Comparison of ENCODE assay signal across 7 cellular contexts in the genomic region with DNA sequence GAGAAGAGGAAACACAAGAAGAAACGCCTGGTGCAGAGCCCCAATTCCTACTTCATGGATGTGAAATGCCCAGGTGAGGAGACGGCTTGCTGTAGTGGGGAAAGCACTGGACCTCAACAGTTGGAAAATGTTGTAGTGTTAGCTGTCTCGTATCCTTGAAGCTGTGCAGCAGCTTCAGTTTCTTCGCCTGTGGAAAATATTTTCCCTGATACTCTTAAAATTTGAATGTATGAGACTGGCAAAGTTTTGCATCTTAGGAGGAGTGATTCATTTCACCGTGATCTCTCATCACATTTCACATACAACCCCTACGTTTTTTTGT. TPM values are rescaled to one million over a fixed set of nuclear protein-coding genes. Genes with fewer than 3 reads are reported as not detected.
DNase-seq lines count a peak whose midpoint lies in the region; ATAC-seq, FAIRE-seq and TF ChIP-seq lines count a peak whose summit lies in the region.

No MANE protein-coding gene starts in this region.

- peaks cover 0 to 2% (median 0%) of the 10 kb centered on the region in 3 donors for H3K9me3 Mint-ChIP-seq in IgD-negative memory B cell

- WGBS in adipose tissue, 3 donors: 3 to 5% (median 4%) methylated on average over 6 of the region's 6 CpGs

- TF ChIP-seq CTCF in keratinocyte (optimal IDR thresholded peaks at IDR 0.05 in 1 of 3, IDR thresholded peaks at IDR 0.05 in 1 of 3, conservative IDR thresholded peaks at IDR 0.05 in 1 of 3; ENCODE audit: extremely low read depth in 1 of 3, insufficient read depth in 2 of 3, low read length in 3 of 3): no peak

- H3K4me3 Mint-ChIP-seq in IgD-negative memory B cell: peak overlapping the region; percentile 84 to 99 (median 98)

- peaks cover 21% of the 10 kb centered on the region for H3K79me2 ChIP-seq in keratinocyte (ENCODE audit: control insufficient read depth, insufficient read depth, low read length)

- peaks cover 29 to 32% (median 29%) of the 10 kb centered on the region in 3 donors for H3K4me1 Mint-ChIP-seq in IgD-negative memory B cell

- H3K9me3 ChIP-seq in keratinocyte (ENCODE audit: control insufficient read depth, low read depth, low read length): no peaks in the 10 kb centered on the region
- H3K9me3 ChIP-seq in stomach smooth muscle (ENCODE audit: control insufficient read depth in 2 of 2, low read length in 2 of 2): no peaks in the 10 kb centered on the region

- H3K27ac ChIP-seq in adipose tissue (ENCODE audit: low read depth, low read length) (peak overlapping the region; percentile 83), keratinocyte (ENCODE audit: control insufficient read depth, insufficient read depth, low read length) (peak overlapping the region; percentile 96), stomach smooth muscle (ENCODE audit: low read length) (peak overlapping the region; percentile 96)

- H3K4me3 ChIP-seq in keratinocyte (ENCODE audit: control insufficient read depth in 2 of 3, extremely low read depth in 1 of 3, insufficient read depth in 2 of 3, low read depth in 1 of 3, low read length in 3 of 3) (peak overlapping the region; percentile 90 to 99 (median 98)), stomach smooth muscle (ENCODE audit: low read length in 2 of 2) (peak overlapping the region; percentile 67 to 99)

- no peak for FAIRE-seq in keratinocyte (lab: Jason Lieb, UNC)

- dilution Hi-C loops in keratinocyte (cut with MboI; ENCODE audit: extremely low pct_ligation_motif_present, low sequenced_read_pairs): no loop called here

- no peaks in the 10 kb centered on the region for H4K20me1 ChIP-seq in keratinocyte (ENCODE audit: control insufficient read depth, extremely low read depth, insufficient read depth, low read length)

- no peaks in the 10 kb centered on the region for H3K27me3 Mint-ChIP-seq in IgD-negative memory B cell

- H3K27me3 ChIP-seq in keratinocyte (ENCODE audit: control insufficient read depth, extremely low read depth, insufficient read depth, low read length) (no peaks in the 10 kb centered on the region), stomach smooth muscle (ENCODE audit: control insufficient read depth in 1 of 2, insufficient read depth in 2 of 2, low read length in 2 of 2) (no peaks in the 10 kb centered on the region)

- peak overlapping the region; percentile 98 for H3K4me2 ChIP-seq in keratinocyte (ENCODE audit: control insufficient read depth, extremely low read depth, insufficient read depth, low read depth, low read length)

- H3K9ac ChIP-seq in keratinocyte (ENCODE audit: control insufficient read depth, extremely low read depth, insufficient read depth, low read length) (peak overlapping the region; percentile 98), stomach smooth muscle (ENCODE audit: low read length in 2 of 2) (peak overlapping the region; percentile 87 to 98)

- peaks cover 7% of the 10 kb centered on the region for H3K36me3 Mint-ChIP-seq in IgD-negative memory B cell

- peaks cover 9 to 22% of the 10 kb centered on the region in 2 experiments for H3K36me3 ChIP-seq in keratinocyte (ENCODE audit: control insufficient read depth in 2 of 2, extremely low read depth in 1 of 2, insufficient read depth in 2 of 2, low read length in 2 of 2)
- H3K36me3 ChIP-seq in stomach smooth muscle (ENCODE audit: control insufficient read depth in 2 of 2, insufficient read depth in 2 of 2, low read length in 2 of 2): peaks cover 12 to 18% of the 10 kb centered on the region in 2 donors

- peak overlapping the region; percentile 85 to 100 (median 99) for H3K27ac Mint-ChIP-seq in IgD-negative memory B cell

- ATAC-seq in GM21576 (IDR thresholded peaks at IDR 0.05; ENCODE audit: unreplicated experiment): no peak
- ATAC-seq in HG02642 (IDR thresholded peaks at IDR 0.05; ENCODE audit: poor library complexity, unreplicated experiment): no peak

- H3K9me1 ChIP-seq in keratinocyte (ENCODE audit: control insufficient read depth, extremely low read depth, insufficient read depth, low read length): no peaks in the 10 kb centered on the region

- H3K4me1 ChIP-seq in keratinocyte (ENCODE audit: control insufficient read depth, extremely low read depth, insufficient read depth, low read length) (peaks cover 22% of the 10 kb centered on the region), stomach smooth muscle (ENCODE audit: control insufficient read depth, insufficient read depth, low read length) (peaks cover 25% of the 10 kb centered on the region)

- DNase-seq in keratinocyte (ENCODE audit: low read depth, low spot score) (no peak), NCI-H128 (lab: John Stamatoyannopoulos, UW; ENCODE audit: unreplicated experiment) (no peak)

- H2AFZ ChIP-seq in keratinocyte (ENCODE audit: control insufficient read depth, low read length): no peak overlapping the region

RNA-seq across cellular contexts. Expression of gene RPS27, which starts 0.6 kb away (rescaled TPM):
- polyA plus RNA-seq in IgD-negative memory B cell (22,392 TPM), adipose tissue (over 10,000 TPM in 2 of 3 donors, 1,000 to 10,000 TPM in 1; 8,955 to 19,190 (median 11,429) TPM), keratinocyte (3,237 to 6,680 TPM (median 5,112 TPM) in 3 replicates)
- 531 TPM for polyA plus RNA-seq in keratinocyte (2011; ENCODE audit: low read depth)
- polyA plus RNA-seq in keratinocyte (2011; cell fraction: cytosol; rRNA removed): 5,198 and 6,916 TPM in 2 replicates
- 995 and 1,226 TPM in 2 replicates for polyA plus RNA-seq in keratinocyte (2011; cell fraction: nucleus; rRNA removed)
- polyA plus RNA-seq in keratinocyte (2012; ENCODE audit: low replicate concordance): 4,087 and 7,239 TPM in 2 replicates
- 533 to 882 TPM (median 763 TPM) in 3 replicates for polyA minus RNA-seq in keratinocyte
- polyA minus RNA-seq in keratinocyte (2011; cell fraction: cytosol; rRNA and poly(A)+ RNA removed): 507 TPM
- 210 and 220 TPM in 2 replicates for polyA minus RNA-seq in keratinocyte (2011; cell fraction: nucleus; rRNA and poly(A)+ RNA removed)

RNA-seq across cellular contexts. Expression of gene RAB13, which starts 5.0 kb away (rescaled TPM):
- polyA plus RNA-seq in IgD-negative memory B cell (not detected), adipose tissue (100 to 1,000 TPM in 2 of 3 donors, 10 to 100 TPM in 1; 68.2 to 759 (median 165) TPM), keratinocyte (38.3 to 87.1 TPM (median 69.8 TPM) in 3 replicates)
- polyA plus RNA-seq in keratinocyte (2011; ENCODE audit: low read depth): 75.1 TPM
- polyA plus RNA-seq in keratinocyte (2011; cell fraction: cytosol; rRNA removed): 93.3 and 125 TPM in 2 replicates
- 38.7 and 47.1 TPM in 2 replicates for polyA plus RNA-seq in keratinocyte (2011; cell fraction: nucleus; rRNA removed)
- polyA plus RNA-seq in keratinocyte (2012; ENCODE audit: low replicate concordance): 94.4 and 138 TPM in 2 replicates
- polyA minus RNA-seq in keratinocyte: 15.9 to 43.3 TPM (median 29.1 TPM) in 3 replicates
- polyA minus RNA-seq in keratinocyte (2011; cell fraction: cytosol; rRNA and poly(A)+ RNA removed): 37.4 TPM
- polyA minus RNA-seq in keratinocyte (2011; cell fraction: nucleus; rRNA and poly(A)+ RNA removed): 7.5 and 14.7 TPM in 2 replicates

RNA-seq across cellular contexts. Expression of gene JTB, which starts 13.6 kb away (rescaled TPM):
- 344 TPM for polyA plus RNA-seq in IgD-negative memory B cell
- polyA plus RNA-seq in adipose tissue: 100 to 1,000 TPM; 159 to 196 (median 178) TPM
- 71.7 to 86.8 TPM (median 83.4 TPM) in 3 replicates for polyA plus RNA-seq in keratinocyte
- 52.8 TPM for polyA plus RNA-seq in keratinocyte (2011; ENCODE audit: low read depth)
- 98.1 and 102 TPM in 2 replicates for polyA plus RNA-seq in keratinocyte (2011; cell fraction: cytosol; rRNA removed)
- 35.9 and 40.4 TPM in 2 replicates for polyA plus RNA-seq in keratinocyte (2011; cell fraction: nucleus; rRNA removed)
- polyA plus RNA-seq in keratinocyte (2012; ENCODE audit: low replicate concordance): 65.4 and 103 TPM in 2 replicates
- polyA minus RNA-seq in keratinocyte: 20.1 to 29.2 TPM (median 27.0 TPM) in 3 replicates
- polyA minus RNA-seq in keratinocyte (2011; cell fraction: cytosol; rRNA and poly(A)+ RNA removed): 36.1 TPM
- 8.3 and 8.6 TPM in 2 replicates for polyA minus RNA-seq in keratinocyte (2011; cell fraction: nucleus; rRNA and poly(A)+ RNA removed)

RNA-seq across cellular contexts. Expression of gene CREB3L4, which starts 23.4 kb away (rescaled TPM):
- polyA plus RNA-seq in IgD-negative memory B cell (6.5 TPM), adipose tissue (10 to 100 TPM; 10.7 to 12.3 (median 12.1) TPM), keratinocyte (6.0 to 6.3 TPM (median 6.2 TPM) in 3 replicates)
- polyA plus RNA-seq in keratinocyte (2011; ENCODE audit: low read depth): 0.94 TPM
- 4.0 and 4.2 TPM in 2 replicates for polyA plus RNA-seq in keratinocyte (2011; cell fraction: cytosol; rRNA removed)
- polyA plus RNA-seq in keratinocyte (2011; cell fraction: nucleus; rRNA removed): 8.2 and 12.0 TPM in 2 replicates
- polyA plus RNA-seq in keratinocyte (2012; ENCODE audit: low replicate concordance): 4.9 and 5.7 TPM in 2 replicates
- polyA minus RNA-seq in keratinocyte: 5.4 to 8.3 TPM (median 7.0 TPM) in 3 replicates
- polyA minus RNA-seq in keratinocyte (2011; cell fraction: cytosol; rRNA and poly(A)+ RNA removed): 4.0 TPM
- polyA minus RNA-seq in keratinocyte (2011; cell fraction: nucleus; rRNA and poly(A)+ RNA removed): 2.5 and 3.1 TPM in 2 replicates

RNA-seq across cellular contexts. Expression of gene SLC39A1, which starts 27.8 kb away (rescaled TPM):
- polyA plus RNA-seq in IgD-negative memory B cell (52.0 TPM), adipose tissue (10 to 100 TPM; 44.4 to 95.8 (median 58.5) TPM), keratinocyte (68.4 to 83.6 TPM (median 68.5 TPM) in 3 replicates)
- 10.7 TPM for polyA plus RNA-seq in keratinocyte (2011; ENCODE audit: low read depth)
- polyA plus RNA-seq in keratinocyte (2011; cell fraction: cytosol; rRNA removed): 60.7 and 69.5 TPM in 2 replicates
- 78.5 and 94.4 TPM in 2 replicates for polyA plus RNA-seq in keratinocyte (2011; cell fraction: nucleus; rRNA removed)
- 50.0 and 85.3 TPM in 2 replicates for polyA plus RNA-seq in keratinocyte (2012; ENCODE audit: low replicate concordance)
- 78.3 to 81.8 TPM (median 78.9 TPM) in 3 replicates for polyA minus RNA-seq in keratinocyte
- polyA minus RNA-seq in keratinocyte (2011; cell fraction: cytosol; rRNA and poly(A)+ RNA removed): 80.0 TPM
- polyA minus RNA-seq in keratinocyte (2011; cell fraction: nucleus; rRNA and poly(A)+ RNA removed): 40.9 and 53.5 TPM in 2 replicates

Comparison
In these comparisons a context has a peak if more than half of its experiments do, and no peak if none do; other contexts are left out.
1. RNA of gene RAB13, which starts 5.0 kb away (polyA plus RNA-seq): 68.2 to 759 TPM in adipose tissue and 38.3 to 138 TPM in keratinocyte; not detected in IgD-negative memory B cell (single experiment); every median in the first group is over 10 times any median in the second.
2. Peak in every context shown above with its lines, with median percentiles within 50 percentile points of each other: H3K27ac ChIP-seq.